Comparison of ENCODE assay signal across 1 cellular context in genomic region chr13:37001921-37002250, GRCh38.
TF ChIP-seq lines count a peak whose summit lies in the region.

No MANE protein-coding gene starts in this region.

TF ChIP-seq in H1, 55 proteins besides CTCF, POLR2A, EP300 and RAD21:
- TF ChIP-seq CTBP2 (IDR thresholded peaks at IDR 0.05; ENCODE audit: borderline replicate concordance, insufficient read depth, insufficient read length, low read length) (no peak), ATF2 (IDR thresholded peaks at IDR 0.05; ENCODE audit: low read length) (no peak), HDAC2 (IDR thresholded peaks at IDR 0.05; ENCODE audit: borderline replicate concordance in 1 of 2, low read depth in 2 of 2, low read length in 2 of 2) (no peak), BRCA1 (IDR thresholded peaks at IDR 0.05; ENCODE audit: low read depth, low read length) (no peak)
